ENCODE assay signal across 8 cellular contexts in genomic region chr4:141643557-141643956, GRCh38. TPM values are rescaled to one million over a fixed set of nuclear protein-coding genes. Genes with fewer than 3 reads are reported as not detected.
DNase-seq lines count a peak whose midpoint lies in the region; ATAC-seq and TF ChIP-seq lines count a peak whose summit lies in the region.

No MANE protein-coding gene starts in this region.

- ATAC-seq in GM18868 (IDR thresholded peaks at IDR 0.05; ENCODE audit: unreplicated experiment): peak; percentile 46
- ATAC-seq in HG02763 (IDR thresholded peaks at IDR 0.05; ENCODE audit: unreplicated experiment): peak; percentile 47
- ATAC-seq in omental fat pad (ENCODE audit: low FRiP score): peak; percentile 59

- intact Hi-C loops in posterior vena cava (cut with DNase I): no loop called here

- peak; percentile 69 for DNase-seq in RPMI7951 (ENCODE audit: low read depth)
- no peak for DNase-seq in omental fat pad (ENCODE audit: low spot score)
- DNase-seq in posterior vena cava (ENCODE audit: low spot score): no peak
- no peak for DNase-seq in NCI-H748 treated with DMSO at 0.1 percent for 48 hours (lab: John Stamatoyannopoulos, UW)
- DNase-seq in activated effector memory CD4-positive, alpha-beta T cell treated with Interleukin-2 at 50 U/mL for 16 hours: no peak
- DNase-seq in Kasumi-1 (lab: John Stamatoyannopoulos, UW): no peak

- TF ChIP-seq CTCF in omental fat pad (IDR thresholded peaks at IDR 0.05): no peak

RNA-seq across cellular contexts. Expression of gene IL15, which starts 7.2 kb away (rescaled TPM):
- total RNA-seq in RPMI7951 (2014; rRNA removed; shearing (Covaris generic)): 4.4 and 4.7 TPM in 2 replicates
- total RNA-seq in omental fat pad (10 to 100 TPM in 1 of 4 donors, 1 to 10 TPM in 3; 3.9 to 14.2 (median 7.6) TPM), posterior vena cava (1 to 10 TPM; 3.7 to 7.1 TPM)
